In genomic region chr14:36658091-36659009, GRCh38 we compare ENCODE assay signal across 15 cellular contexts. TPM values are rescaled to one million over a fixed set of nuclear protein-coding genes. Genes with fewer than 3 reads are reported as not detected.
DNase-seq lines count a peak whose midpoint lies in the region; ATAC-seq and TF ChIP-seq lines count a peak whose summit lies in the region.
"Had no signal": no experiment of that assay in that cellular context is flagged by ENCODE, and none has a peak within 500 bp of the region (broad histone marks: within the 10 kb centered on the region; RNA-seq: fewer than 3 reads in every experiment).

No MANE protein-coding gene starts in this region.

- no peak overlapping the region for H3K9ac ChIP-seq in GM23248
- peak overlapping the region; percentile 99 for H3K9ac ChIP-seq in parathyroid adenoma

- TF ChIP-seq CTCF in epithelial cell of esophagus (IDR thresholded peaks at IDR 0.05; ENCODE audit: insufficient read depth, low read depth, low read length, missing control alignments) (no peak), parathyroid adenoma (IDR thresholded peaks at IDR 0.05) (no peak), gastroesophageal sphincter (IDR thresholded peaks at IDR 0.05) (no peak)

- H3K4me2 ChIP-seq in GM23248 (ENCODE audit: unreplicated experiment) (no peak overlapping the region), parathyroid adenoma (ENCODE audit: low read length) (peak overlapping the region; percentile 99)

- TF ChIP-seq EP300 in gastroesophageal sphincter (IDR thresholded peaks at IDR 0.05), result no peak

- H3K4me3 ChIP-seq in GM23248 (no peak overlapping the region), epithelial cell of esophagus (ENCODE audit: low read length) (peak overlapping the region; percentile 50), parathyroid adenoma (ENCODE audit: low read depth, low read length) (peak overlapping the region; percentile 98), gastroesophageal sphincter (peak overlapping the region in 1 of 2 donors; percentile 42)

- no peak overlapping the region for H3K27ac ChIP-seq in GM23248
- H3K27ac ChIP-seq in parathyroid adenoma, result peak overlapping the region; percentile 99
- H3K27ac ChIP-seq in gastroesophageal sphincter, result no peak overlapping the region
- H3K27ac ChIP-seq: transverse colon had no signal

- no peak for TF ChIP-seq POLR2A in gastroesophageal sphincter (IDR thresholded peaks at IDR 0.05)

- DNase-seq in NCI-H510A (lab: John Stamatoyannopoulos, UW), result peak; percentile 22
- DNase-seq in NCI-H510A treated with DMSO at 0.1 percent for 48 hours (lab: John Stamatoyannopoulos, UW), result no peak
- peak; percentile 7 for DNase-seq in GM23248
- DNase-seq in epithelial cell of esophagus (ENCODE audit: low read depth), result no peak
- DNase-seq in NCI-H446 treated with DMSO at 0.1 percent for 48 hours (lab: John Stamatoyannopoulos, UW), result no peak
- DNase-seq: anterior cingulate cortex; KG1; naive thymus-derived CD8-positive, alpha-beta T cell; NCI-H146; Right ventricle myocardium superior; transverse colon had no signal

- H3K9me3 ChIP-seq in GM23248 (ENCODE audit: low read depth), result no peaks in the 10 kb centered on the region
- no peaks in the 10 kb centered on the region for H3K9me3 ChIP-seq in parathyroid adenoma (ENCODE audit: control insufficient read depth, low read length)
- no peaks in the 10 kb centered on the region for H3K9me3 ChIP-seq in gastroesophageal sphincter
- H3K9me3 ChIP-seq: transverse colon had no signal

- no peaks in the 10 kb centered on the region for H3F3A ChIP-seq in GM23248 (ENCODE audit: insufficient read depth)

- peaks cover 83% of the 10 kb centered on the region for H3K27me3 ChIP-seq in GM23248 (replicated peaks; ENCODE audit: insufficient read depth)
- H3K27me3 ChIP-seq in parathyroid adenoma (ENCODE audit: control insufficient read depth, insufficient read depth, low read length), result no peaks in the 10 kb centered on the region
- peaks cover 100% of the 10 kb centered on the region for H3K27me3 ChIP-seq in gastroesophageal sphincter

- no peaks in the 10 kb centered on the region for H4K20me1 ChIP-seq in GM23248 (ENCODE audit: insufficient read depth)

- H2AFZ ChIP-seq in GM23248 (0 out of 2 replicates have a peak overlapping the region, but pooled peaks have one; percentile 11), parathyroid adenoma (peak overlapping the region; percentile 72)

- ATAC-seq in GM21390 (IDR thresholded peaks at IDR 0.05; ENCODE audit: unreplicated experiment) (no peak), gastroesophageal sphincter (no peak)
- ATAC-seq: naive thymus-derived CD8-positive, alpha-beta T cell had no signal

- H3K79me2 ChIP-seq in GM23248 (ENCODE audit: insufficient read depth), result no peaks in the 10 kb centered on the region
- peaks cover 57% of the 10 kb centered on the region for H3K79me2 ChIP-seq in parathyroid adenoma

- no peaks in the 10 kb centered on the region for H3K9me2 ChIP-seq in GM23248 (ENCODE audit: insufficient read depth)

- H3K4me1 ChIP-seq in GM23248 (ENCODE audit: insufficient read depth), result no peaks in the 10 kb centered on the region
- H3K4me1 ChIP-seq in parathyroid adenoma, result peaks cover 4% of the 10 kb centered on the region
- H3K4me1 ChIP-seq in gastroesophageal sphincter, result peaks cover 0 to 80% (median 44%) of the 10 kb centered on the region in 3 donors

- H3K36me3 ChIP-seq in GM23248 (ENCODE audit: low read depth) (no peaks in the 10 kb centered on the region), parathyroid adenoma (ENCODE audit: control insufficient read depth, insufficient read depth, low read length) (no peaks in the 10 kb centered on the region), gastroesophageal sphincter (no peaks in the 10 kb centered on the region)
- H3K36me3 ChIP-seq: transverse colon had no signal

- WGBS in GM23248 (ENCODE audit: low coverage in 1 of 2, low lambda C conversion rate in 2 of 2, missing lambda C conversion rate in 2 of 2), 2 experiments, result 20 to 24% methylated on average over 32 to 57 of the region's 57 CpGs
- WGBS in gastroesophageal sphincter (ENCODE audit: low coverage in 1 of 2), 2 donors, result 10% methylated on average over 4 of the region's 57 CpGs; no CpG with 5 or more reads in 1 of the 2 donors

- in situ Hi-C loops in GM23248 (cut with MboI), result loop anchor here (10.0 to 25.0 kb wide), 2 partner anchors 279 to 486 kb away; no protein-coding TSS in a partner anchor

RNA-seq across cellular contexts. Expression of gene PAX9, which starts 3.3 kb away (rescaled TPM):
- not detected in 2 replicates for total RNA-seq in GM23248 (2014; rRNA removed; shearing (Covaris generic))
- 0.05 and 0.19 TPM in 2 replicates for polyA plus RNA-seq in GM23248 (2016; fragmentation: Nextera tagmentation; extraction: Ambion mirVana)
- total RNA-seq in gastroesophageal sphincter, result 1 to 10 TPM in 3 of 4 donors, under 1 TPM in 1; 0.81 to 5.4 (median 1.3) TPM
- total RNA-seq: A172; naive thymus-derived CD8-positive, alpha-beta T cell; Right ventricle myocardium superior had no signal
- polyA plus RNA-seq: naive thymus-derived CD8-positive, alpha-beta T cell had no signal

Comparison
In these comparisons a context has a peak if more than half of its experiments do, and no peak if none do; other contexts are left out.
1. DNase-seq: peak in NCI-H510A (single experiment) and GM23248 (single experiment); none in NCI-H510A treated with DMSO at 0.1 percent for 48 hours (single experiment), epithelial cell of esophagus (single experiment) and NCI-H446 treated with DMSO at 0.1 percent for 48 hours (single experiment).